ENCODE assay signal across 1 cellular context in the genomic region with DNA sequence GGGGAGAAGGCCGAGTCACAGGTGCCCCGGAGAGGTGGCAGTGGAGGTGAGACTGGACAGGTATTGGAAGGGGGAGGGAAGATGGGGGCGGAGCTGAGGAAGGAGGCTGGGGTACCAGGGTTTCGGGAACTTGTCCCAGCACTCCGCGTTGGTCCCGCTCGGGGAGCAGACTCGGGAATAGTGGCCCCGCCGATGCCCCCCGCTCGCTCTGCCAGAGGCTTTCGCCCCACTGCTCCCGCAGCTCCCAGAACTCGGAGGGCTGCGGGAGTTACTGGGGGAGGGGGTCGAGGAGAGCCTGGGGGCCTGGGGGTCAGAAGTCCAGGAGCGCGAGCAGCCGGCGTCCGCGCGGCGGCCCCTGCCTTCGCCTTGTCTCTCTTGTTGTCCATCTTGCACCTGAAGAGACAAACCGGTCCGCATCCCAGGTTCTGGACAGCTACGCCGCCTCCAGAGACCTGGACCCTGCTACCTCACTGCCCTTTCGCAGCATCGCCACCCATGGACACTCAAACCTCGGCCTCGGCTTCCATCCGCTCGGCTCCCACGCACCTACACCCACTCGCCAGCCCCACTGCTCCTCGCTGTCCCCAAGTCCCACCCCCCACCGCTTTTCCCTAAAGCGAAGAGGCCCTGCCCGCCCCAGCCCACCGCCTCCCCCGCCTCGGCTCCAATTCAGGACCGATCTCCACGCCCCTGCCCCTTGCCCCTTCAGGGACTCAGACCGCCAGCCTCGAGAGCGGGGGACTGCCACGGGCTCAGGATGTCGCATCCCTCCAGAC.
A peak's percentile ranks its signal among the peaks of the same experiment; 100 is the strongest.
TF ChIP-seq lines count a peak whose summit lies in the region.

No MANE protein-coding gene starts in this region.

TF ChIP-seq in K562, 482 proteins besides CTCF, POLR2A, EP300 and RAD21:
- TF ChIP-seq EGR1 (conservative IDR thresholded peaks at IDR 0.05): peak; percentile 56
- TF ChIP-seq ZBTB17 (CRISPR knock-in tag; IDR thresholded peaks at IDR 0.05): no peak
